ENCODE assay signal across 9 cellular contexts in genomic region chrX:14497184-14497666, GRCh38. TPM values are rescaled to one million over a fixed set of nuclear protein-coding genes. Genes with fewer than 3 reads are reported as not detected.
A peak's percentile ranks its signal among the peaks of the same experiment; 100 is the strongest.
DNase-seq lines count a peak whose midpoint lies in the region; ATAC-seq lines count a peak whose summit lies in the region.
"Had no signal": no experiment of that assay in that cellular context is flagged by ENCODE, and none has a peak within 500 bp of the region (broad histone marks: within the 10 kb centered on the region; RNA-seq: fewer than 3 reads in every experiment).

No MANE protein-coding gene starts in this region.

- H4K8ac ChIP-seq in mesenchymal stem cell (ENCODE audit: low read length) = no peak overlapping the region

- no peak overlapping the region for H3K23ac ChIP-seq in mesenchymal stem cell (ENCODE audit: low read length in 2 of 2)

- H2BK12ac ChIP-seq in mesenchymal stem cell (ENCODE audit: low read length in 2 of 2) = no peak overlapping the region

- H2AFZ ChIP-seq in mesenchymal stem cell (ENCODE audit: low read depth, low read length) = no peak overlapping the region

- no peaks in the 10 kb centered on the region; the same call in 1 of the 2 replicates for H4K20me1 ChIP-seq in BLaER1

- H3K27ac ChIP-seq in BLaER1 = peak overlapping the region; percentile 65
- H3K27ac ChIP-seq in mesenchymal stem cell (ENCODE audit: low read length, poor library complexity, severe bottlenecking) = no peak overlapping the region

- peaks cover 56% of the 10 kb centered on the region for H3K27me3 ChIP-seq in BLaER1
- no peaks in the 10 kb centered on the region for H3K27me3 ChIP-seq in mesenchymal stem cell (ENCODE audit: control insufficient read depth in 1 of 2, insufficient read depth in 1 of 2, low read length in 2 of 2)

- no peak overlapping the region for H2BK5ac ChIP-seq in mesenchymal stem cell (ENCODE audit: low read depth, low read length, poor library complexity, severe bottlenecking)

- peak overlapping the region; percentile 60 to 87 for H3K4me3 Mint-ChIP-seq in activated T-cell treated with anti-CD3 and anti-CD28 coated beads, Interleukin-2, amount 50 U/mL, for 72 hours

- H3K9me3 ChIP-seq in BLaER1 (no peaks in the 10 kb centered on the region), mesenchymal stem cell (ENCODE audit: control insufficient read depth, low read length) (no peaks in the 10 kb centered on the region)

- H2BK15ac ChIP-seq in mesenchymal stem cell (ENCODE audit: low read depth, poor library complexity, severe bottlenecking) = no peak overlapping the region

- no peaks in the 10 kb centered on the region for H3K36me3 Mint-ChIP-seq in activated T-cell treated with anti-CD3 and anti-CD28 coated beads, Interleukin-2, amount 50 U/mL, for 72 hours (ENCODE audit: insufficient read depth in 2 of 2)

- no peaks in the 10 kb centered on the region for H3K79me1 ChIP-seq in mesenchymal stem cell (replicated peaks; ENCODE audit: low read length, poor library complexity, severe bottlenecking)

- no peak overlapping the region for H2AK5ac ChIP-seq in mesenchymal stem cell (ENCODE audit: low read length, severe bottlenecking)

- H3K4me2 ChIP-seq in BLaER1 (peak overlapping the region; percentile 62), mesenchymal stem cell (ENCODE audit: low read length, poor library complexity, severe bottlenecking) (no peak overlapping the region)

- H3K27ac Mint-ChIP-seq in activated T-cell treated with anti-CD3 and anti-CD28 coated beads, Interleukin-2, amount 50 U/mL, for 72 hours = peak overlapping the region; percentile 91

- peaks cover 14% of the 10 kb centered on the region for H3K4me1 Mint-ChIP-seq in activated T-cell treated with anti-CD3 and anti-CD28 coated beads, Interleukin-2, amount 50 U/mL, for 72 hours (ENCODE audit: low read depth)

- peak; percentile 3 to 30 for DNase-seq in activated T-cell treated with anti-CD3 and anti-CD28 coated beads, Interleukin-2, amount 50 U/mL, for 72 hours
- DNase-seq in mesenchymal stem cell (peak; percentile 28), NCI-H2081 treated with DMSO at 0.1 percent for 48 hours (lab: John Stamatoyannopoulos, UW) (no peak), HuH-7 (ENCODE audit: low spot score) (no peak), NCI-H524 treated with DMSO at 0.1 percent for 48 hours (lab: John Stamatoyannopoulos, UW) (no peak)

- 75% methylated on average over 2 of the region's 4 CpGs for WGBS in mesenchymal stem cell

- H3K36me3 ChIP-seq in BLaER1 (no peaks in the 10 kb centered on the region), mesenchymal stem cell (ENCODE audit: control insufficient read depth in 1 of 2, insufficient read depth in 2 of 2, low read depth in 1 of 2, low read length in 2 of 2) (no peaks in the 10 kb centered on the region)

- H3K9me3 Mint-ChIP-seq in activated T-cell treated with anti-CD3 and anti-CD28 coated beads, Interleukin-2, amount 50 U/mL, for 72 hours = no peaks in the 10 kb centered on the region

- peak; percentile 87 for ATAC-seq in GM18868 (IDR thresholded peaks at IDR 0.05; ENCODE audit: unreplicated experiment)
- peak; percentile 72 for ATAC-seq in HG03108 (IDR thresholded peaks at IDR 0.05; ENCODE audit: unreplicated experiment)
- peak; percentile 83 to 89 for ATAC-seq in activated T-cell treated with anti-CD3 and anti-CD28 coated beads, Interleukin-2, amount 50 U/mL, for 72 hours (replicated peaks in 1 of 2)
- ATAC-seq: K562 had no signal

- no peak overlapping the region for H4K91ac ChIP-seq in mesenchymal stem cell (ENCODE audit: low read length)

- H3K9ac ChIP-seq in BLaER1 = peak overlapping the region; percentile 62; the same call in 1 of the 2 replicates
- peak overlapping the region; percentile 81 for H3K9ac ChIP-seq in mesenchymal stem cell (ENCODE audit: low read length)

- no peak overlapping the region for H3K4ac ChIP-seq in mesenchymal stem cell (ENCODE audit: low read depth in 1 of 2, low read length in 2 of 2)

- peaks cover 15% of the 10 kb centered on the region for H3K4me1 ChIP-seq in BLaER1
- H3K4me1 ChIP-seq in mesenchymal stem cell (ENCODE audit: control insufficient read depth, insufficient read depth, low read depth, low read length) = no peaks in the 10 kb centered on the region

- no peak overlapping the region for H3K18ac ChIP-seq in mesenchymal stem cell (ENCODE audit: low read depth in 1 of 2, low read length in 2 of 2)

- no peak overlapping the region for H3K14ac ChIP-seq in mesenchymal stem cell (ENCODE audit: low read length in 2 of 2)

- peaks cover 12% of the 10 kb centered on the region for H3K27me3 Mint-ChIP-seq in activated T-cell treated with anti-CD3 and anti-CD28 coated beads, Interleukin-2, amount 50 U/mL, for 72 hours (ENCODE audit: low read depth)

- H3K4me3 ChIP-seq in BLaER1 (peak overlapping the region; percentile 57), mesenchymal stem cell (ENCODE audit: insufficient read depth in 1 of 2, low read depth in 1 of 2, low read length in 2 of 2) (peak overlapping the region in 1 of 2 experiments; percentile 69)
- H3K4me3 ChIP-seq: K562 had no signal

- H2BK120ac ChIP-seq in mesenchymal stem cell (ENCODE audit: low read depth, low read length) = no peak overlapping the region

RNA-seq across cellular contexts. Expression of gene GLRA2, which starts 32.1 kb away (rescaled TPM):
- total RNA-seq in activated T-cell treated with anti-CD3 and anti-CD28 coated beads, Interleukin-2, amount 50 U/mL, for 72 hours = not detected
- not detected for polyA plus RNA-seq in mesenchymal stem cell (2013, experiment 1 of 2)
- polyA plus RNA-seq in mesenchymal stem cell (2013, experiment 2 of 2) = not detected
- total RNA-seq: K562 had no signal
- polyA plus RNA-seq: K562 had no signal

Comparison
In these comparisons a context has a peak if more than half of its experiments do, and no peak if none do; other contexts are left out.
1. DNase-seq: peak in activated T-cell treated with anti-CD3 and anti-CD28 coated beads, Interleukin-2, amount 50 U/mL, for 72 hours (2 of 2) and mesenchymal stem cell (single experiment); none in NCI-H2081 treated with DMSO at 0.1 percent for 48 hours (single experiment), HuH-7 (single experiment) and NCI-H524 treated with DMSO at 0.1 percent for 48 hours (single experiment).
2. Peak in every context shown above with its lines, with median percentiles within 50 percentile points of each other: ATAC-seq.